ENCODE assay signal across 19 cellular contexts in the genomic region with DNA sequence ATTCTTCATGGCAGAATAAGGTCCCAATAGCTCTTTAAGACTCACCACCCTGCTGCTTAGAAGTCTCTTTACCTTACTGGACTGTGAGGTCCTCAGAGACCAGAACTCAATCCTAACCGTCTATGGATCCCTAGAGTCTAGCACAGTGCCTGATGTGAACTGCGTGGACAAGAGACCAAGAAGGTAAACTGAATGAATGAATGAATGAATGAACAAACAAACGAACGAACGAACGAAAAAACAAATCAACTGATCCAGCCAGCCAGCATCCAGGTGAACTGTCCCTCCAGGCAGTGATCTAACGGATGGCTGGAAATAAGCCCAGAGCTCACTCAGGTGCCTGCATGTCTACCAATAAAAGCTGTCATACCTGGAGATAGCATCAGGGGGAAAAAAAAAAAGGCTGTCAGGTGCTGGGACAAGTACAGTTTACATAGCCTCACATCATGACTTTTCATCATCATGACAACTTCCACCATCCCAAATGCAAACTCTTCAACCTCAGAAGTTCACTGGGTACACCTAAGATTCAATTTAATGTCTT.
"Had no signal": no experiment of that assay in that cellular context is flagged by ENCODE, and none has a peak within 500 bp of the region (broad histone marks: within the 10 kb centered on the region; RNA-seq: fewer than 3 reads in every experiment).

No MANE protein-coding gene starts in this region.

- H3K27ac ChIP-seq: colonic mucosa, heart right ventricle, lower lobe of right lung, neural progenitor cell, right atrium auricular region, thoracic aorta, upper lobe of right lung had no signal

- FAIRE-seq: bronchial epithelial cell, kidney had no signal

- H3K9me3 ChIP-seq: colonic mucosa, heart right ventricle, lower lobe of right lung, right atrium auricular region, thoracic aorta, upper lobe of right lung had no signal

- H3K4me2 ChIP-seq: neural progenitor cell had no signal

- H3K36me3 ChIP-seq: colonic mucosa, lower lobe of right lung, neural progenitor cell, right atrium auricular region, thoracic aorta, upper lobe of right lung had no signal

- DNase-seq: activated CD4-positive, alpha-beta memory T cell treated with anti-CD3 and anti-CD28 coated beads for 36 hours; activated CD4-positive, alpha-beta T cell treated with anti-CD3 and anti-CD28 coated beads for 48 hours; activated naive CD4-positive, alpha-beta T cell treated with anti-CD3 and anti-CD28 coated beads for 36 hours; activated naive CD8-positive, alpha-beta T cell treated with anti-CD3 and anti-CD28 coated beads, Interleukin-2, amount 10 ng/mL, durations not matched to agents 7 days and 5 days; activated T-cell treated with anti-CD3 and anti-CD28 coated beads, Interleukin-2, amount 50 U/mL, for 48 hours; amniotic stem cell; colonic mucosa; heart right ventricle; kidney; lower lobe of right lung; naive thymus-derived CD8-positive, alpha-beta T cell; stimulated activated CD4-positive, alpha-beta T cell treated with anti-CD3 and anti-CD28 coated beads, Interleukin-4, amount 100 ng/mL, for 24 hours; stimulated activated naive CD4-positive, alpha-beta T cell treated with Interleukin-2 at 50 U/mL for 16 hours; T1000; upper lobe of right lung had no signal

- H3K4me3 ChIP-seq: colonic mucosa, heart right ventricle, lower lobe of right lung, neural progenitor cell, right atrium auricular region, thoracic aorta, upper lobe of right lung had no signal

- H3K9ac ChIP-seq: neural progenitor cell had no signal

- H2AFZ ChIP-seq: neural progenitor cell had no signal

- H3K27me3 ChIP-seq: colonic mucosa, heart right ventricle, neural progenitor cell, right atrium auricular region, upper lobe of right lung had no signal
